17 cellular contexts compared by ENCODE assay signal in the genomic region with DNA sequence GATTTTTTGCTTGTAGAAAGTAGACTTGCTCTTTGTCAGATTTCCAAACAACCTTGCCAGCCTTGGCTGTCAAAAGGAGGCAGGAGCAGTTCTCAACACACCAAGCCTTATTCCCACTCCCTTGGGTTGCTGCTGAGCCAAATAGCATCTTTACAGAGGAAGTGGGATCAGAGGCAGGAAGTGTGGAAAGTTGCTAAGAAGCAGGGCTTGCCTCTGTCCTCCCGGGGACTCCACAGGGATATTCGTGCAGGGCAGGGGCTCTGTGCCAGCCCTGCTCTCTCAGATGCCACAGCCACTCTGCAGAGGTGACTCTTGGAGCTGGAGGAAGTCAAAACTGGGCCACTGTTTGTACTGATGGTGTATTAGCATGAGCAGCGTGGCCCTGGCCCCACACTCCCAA. TPM values are rescaled to one million over a fixed set of nuclear protein-coding genes. Genes with fewer than 3 reads are reported as not detected.
DNase-seq lines count a peak whose midpoint lies in the region; ATAC-seq, FAIRE-seq and TF ChIP-seq lines count a peak whose summit lies in the region.
"Had no signal": no experiment of that assay in that cellular context is flagged by ENCODE, and none has a peak within 500 bp of the region (broad histone marks: within the 10 kb centered on the region; RNA-seq: fewer than 3 reads in every experiment).

No MANE protein-coding gene starts in this region.

- no peak overlapping the region for H3K4me2 ChIP-seq in K562 (ENCODE audit: insufficient read depth, low read length)
- H3K4me2 ChIP-seq: KMS-11 had no signal

- H3K4me3 ChIP-seq in K562 (no peak overlapping the region), skeletal muscle tissue (ENCODE audit: low read length in 3 of 3) (peak overlapping the region in 2 of 3 donors; percentile 14 to 24)

- DNase-seq in HT1080 (ENCODE audit: low read depth) (peak; percentile 60), K562 (ENCODE audit: extremely low read depth in 1 of 4, low spot score in 3 of 4) (no peak), left cardiac atrium (peak; percentile 44), glomerular visceral epithelial cell (ENCODE audit: extremely low spot score) (no peak), GM12891 (ENCODE audit: insufficient read length, low spot score) (no peak)
- DNase-seq: activated CD4-positive, CD25-positive, alpha-beta regulatory T cell treated with anti-CD3 and anti-CD28 coated beads, Interleukin-2, amount 50 U/mL, for 72 hours; CD4-positive, alpha-beta memory T cell; foreskin melanocyte; kidney; NCI-H146; NCI-H510A; OCI-M1; stimulated activated naive B cell treated with anti-CD40 and anti-IgM and Interleukin-4, amounts not matched to agents 10 μg/mL and 1 μg/mL and 100 μg/mL, for 72 hours had no signal

- no peak for TF ChIP-seq EP300 in K562 (IDR thresholded peaks at IDR 0.05; ENCODE audit: low read length)

- CTCF ChIA-PET in K562 (lab: Yijun Ruan, JAX; ENCODE audit: low intra/inter-chr PET ratio): no interaction called here

- H3K27ac ChIP-seq in K562 (ENCODE audit: extremely low read depth, low read depth, low read length) (no peak overlapping the region), skeletal muscle tissue (ENCODE audit: low read depth, low read length) (no peak overlapping the region)
- H3K27ac ChIP-seq: KMS-11 had no signal

- H3K4me1 ChIP-seq in K562 (replicated peaks in 1 of 2; ENCODE audit: control insufficient read depth in 2 of 2, insufficient read depth in 2 of 2, low read length in 2 of 2) (peaks cover 13 to 34% of the 10 kb centered on the region in 2 experiments), skeletal muscle tissue (ENCODE audit: control insufficient read depth in 3 of 3, insufficient read depth in 3 of 3, low read length in 3 of 3) (peaks cover 8 to 10% (median 9%) of the 10 kb centered on the region in 3 donors)

- H3K27me3 ChIP-seq in K562 (ENCODE audit: control insufficient read depth in 2 of 2, insufficient read depth in 2 of 2, low read length in 2 of 2): no peaks in the 10 kb centered on the region
- no peaks in the 10 kb centered on the region for H3K27me3 ChIP-seq in skeletal muscle tissue (ENCODE audit: control insufficient read depth in 3 of 3, insufficient read depth in 3 of 3, low read length in 3 of 3)

- TF ChIP-seq CTCF in K562 (IDR thresholded peaks at IDR 0.05 in 2 of 3, conservative IDR thresholded peaks at IDR 0.05 in 1 of 3; ENCODE audit: insufficient read depth in 2 of 3, low read depth in 1 of 3, low read length in 3 of 3): no peak

- no peak for ATAC-seq in K562
- peak; percentile 69 to 87 for ATAC-seq in left cardiac atrium
- ATAC-seq in HG02973 (IDR thresholded peaks at IDR 0.05; ENCODE audit: unreplicated experiment): no peak
- no peak for ATAC-seq in GM18870 (IDR thresholded peaks at IDR 0.05; ENCODE audit: unreplicated experiment)
- ATAC-seq: stimulated activated naive B cell treated with anti-CD40 and anti-IgM and Interleukin-4, amounts not matched to agents 10 μg/mL and 1 μg/mL and 100 μg/mL, for 72 hours had no signal

- intact Hi-C loops in K562 (cut with micrococcal nuclease) (no loop called here), left cardiac atrium (cut with DNase I) (no loop called here)

- in situ Hi-C loops in K562 (cut with MboI): no loop called here

- no peaks in the 10 kb centered on the region for H3K79me2 ChIP-seq in K562 (ENCODE audit: control insufficient read depth, insufficient read depth, low read length)

- BruUV-seq in K562 (replicated peaks; lab: Mats Ljungman, UMichigan): no TSS peak

- H3K9ac ChIP-seq in K562 (ENCODE audit: insufficient read depth in 1 of 2, low read depth in 2 of 2, low read length in 2 of 2) (peak overlapping the region in 1 of 2 experiments; percentile 11; a peak in 1 of 4 replicates), skeletal muscle tissue (ENCODE audit: low read depth in 1 of 3, low read length in 3 of 3) (no peak overlapping the region)
- H3K9ac ChIP-seq: KMS-11 had no signal

- no peaks in the 10 kb centered on the region; the same call in 2 of the 3 replicates for H3K36me3 ChIP-seq in K562 (ENCODE audit: control insufficient read depth, insufficient read depth, low read length)
- peaks cover 0 to 5% (median 0%) of the 10 kb centered on the region in 3 donors for H3K36me3 ChIP-seq in skeletal muscle tissue (ENCODE audit: control insufficient read depth in 3 of 3, insufficient read depth in 3 of 3, low read length in 3 of 3)

- FAIRE-seq in K562 (lab: Jason Lieb, UNC) (no peak), GM12891 (lab: Jason Lieb, UNC) (no peak)

- 0 out of 2 replicates have a peak overlapping the region, but pooled peaks have one; percentile 3 for H2AFZ ChIP-seq in K562 (ENCODE audit: low read depth, low read length)

- 63% methylated on average over 3 of the region's 3 CpGs for WGBS in K562 (ENCODE audit: insufficient coverage, low coverage, missing lambda C conversion rate)

- H3K9me1 ChIP-seq in K562 (ENCODE audit: control insufficient read depth, insufficient read depth, low read length): no peaks in the 10 kb centered on the region

- H3K9me3 ChIP-seq in K562 (replicated peaks; ENCODE audit: control insufficient read depth, insufficient read depth, low read depth, low read length) (no peaks in the 10 kb centered on the region), skeletal muscle tissue (ENCODE audit: control insufficient read depth in 3 of 3, low read length in 3 of 3) (no peaks in the 10 kb centered on the region)

- TF ChIP-seq POLR2A in K562 (conservative IDR thresholded peaks at IDR 0.05) (no peak), GM12891 (IDR thresholded peaks at IDR 0.05; ENCODE audit: low read depth, low read length) (no peak)

- no peak for TF ChIP-seq RAD21 in K562 (CRISPR knock-in tag; conservative IDR thresholded peaks at IDR 0.05 in 1 of 2, IDR thresholded peaks at IDR 0.05 in 1 of 2)

- POLR2A ChIA-PET in K562 (lab: Yijun Ruan, JAX): no interaction called here

- no peaks in the 10 kb centered on the region for H4K20me1 ChIP-seq in K562 (replicated peaks; ENCODE audit: control insufficient read depth, insufficient read depth, low read length)

TF ChIP-seq in K562, 482 proteins besides CTCF, POLR2A, EP300 and RAD21:
- TF ChIP-seq SPI1 (IDR thresholded peaks at IDR 0.05; ENCODE audit: borderline replicate concordance, low read depth, low read length) (peak; percentile 54; the same call in 1 of the 2 replicates), SETDB1 (IDR thresholded peaks at IDR 0.05; ENCODE audit: low read length) (no peak)

TF ChIP-seq in GM12891, 5 proteins besides CTCF, POLR2A, EP300 and RAD21:
- no peak for TF ChIP-seq PAX5 (IDR thresholded peaks at IDR 0.05; ENCODE audit: insufficient read depth, low read length, severe bottlenecking)
- no peak for TF ChIP-seq TAF1 (IDR thresholded peaks at IDR 0.05; ENCODE audit: low read depth, low read length)
- no peak for TF ChIP-seq POLR2AphosphoS5 (IDR thresholded peaks at IDR 0.05; ENCODE audit: low read depth, low read length)
- TF ChIP-seq SPI1 (IDR thresholded peaks at IDR 0.05; ENCODE audit: low read depth, low read length): no peak
- TF ChIP-seq POU2F2 (IDR thresholded peaks at IDR 0.05; ENCODE audit: low read depth, low read length): no peak

RNA-seq across cellular contexts. Expression of gene PTPDC1, which starts 24.3 kb away (rescaled TPM):
- total RNA-seq in HT1080 (2014; rRNA removed; shearing (Covaris generic)): 3.7 and 4.1 TPM in 2 replicates
- 4.2 and 5.1 TPM in 2 replicates for polyA plus RNA-seq in HT1080 (2015; cell fraction: cytosol; rRNA removed)
- polyA plus RNA-seq in HT1080 (2015; cell fraction: nucleus; rRNA removed): 17.0 and 17.2 TPM in 2 replicates
- total RNA-seq in K562 (2011; cell fraction: chromatin; rRNA removed; ENCODE audit: low replicate concordance): 11.2 and 23.6 TPM in 2 replicates
- 5.5 and 8.2 TPM in 2 replicates for total RNA-seq in K562 (2011; cell fraction: nucleolus; rRNA removed)
- 13.6 and 23.1 TPM in 2 replicates for total RNA-seq in K562 (2011; cell fraction: nucleoplasm; rRNA removed)
- 4.9 and 5.3 TPM in 2 replicates for total RNA-seq in K562 (2014; rRNA removed)
- 8.1 and 8.2 TPM in 2 replicates for total RNA-seq in K562 (2014; rRNA removed; fragmentation: Illumina TruSeq; extraction: Trizol)
- total RNA-seq in K562 (2015; rRNA removed; fragmentation: Illumina TruSeq; extraction: Trizol): 6.7 and 6.9 TPM in 2 replicates
- total RNA-seq in K562 (2021): 5.5 and 5.7 TPM in 2 replicates
- polyA plus RNA-seq in K562 (2011; rRNA removed): 7.4 and 7.6 TPM in 2 replicates
- 2.2 and 3.1 TPM in 2 replicates for polyA plus RNA-seq in K562 (2011; cell fraction: cytosol; rRNA removed)
- polyA plus RNA-seq in K562 (2011; cell fraction: nucleus; rRNA removed): 19.0 and 20.8 TPM in 2 replicates
- polyA plus RNA-seq in K562 (2012): 2.5 and 7.3 TPM in 2 replicates
- 5.0 and 5.5 TPM in 2 replicates for polyA plus RNA-seq in K562 (2014; fragmentation: Illumina TruSeq; extraction: Trizol)
- 1 to 10 TPM; 1.1 to 1.9 TPM for polyA plus RNA-seq in K562 (2014; fragmentation: Nextera tagmentation; extraction: Ambion mirVana)
- 5.7 and 6.5 TPM in 2 replicates for polyA plus RNA-seq in K562 (2014; rRNA removed)
- 12.1 and 12.3 TPM in 2 replicates for polyA minus RNA-seq in K562 (2011; rRNA and poly(A)+ RNA removed)
- 3.1 and 4.0 TPM in 2 replicates for polyA minus RNA-seq in K562 (2011; cell fraction: cytosol; rRNA and poly(A)+ RNA removed)
- 11.8 and 17.0 TPM in 2 replicates for polyA minus RNA-seq in K562 (2011; cell fraction: nucleus; rRNA and poly(A)+ RNA removed)
- total RNA-seq in left cardiac atrium: 10 to 100 TPM in 1 of 2 donors, 1 to 10 TPM in 1; 9.2 to 15.6 TPM
- total RNA-seq in skeletal muscle tissue: 11.0 TPM
- polyA plus RNA-seq in GM12891 (2012; ENCODE audit: low read depth, missing spikeins): 1.3 TPM

Comparison
In these comparisons a context has a peak if more than half of its experiments do, and no peak if none do; other contexts are left out.
1. DNase-seq: peak in HT1080 (single experiment) and left cardiac atrium (single experiment); none in K562 (0 of 4), glomerular visceral epithelial cell (single experiment) and GM12891 (single experiment).
2. ATAC-seq: peak in left cardiac atrium (2 of 2); none in K562 (single experiment), HG02973 (single experiment) and GM18870 (single experiment).